ENCODE assay signal across 26 cellular contexts in genomic region chr18:30775629-30776028, GRCh38.
"Had no signal": no experiment of that assay in that cellular context is flagged by ENCODE, and none has a peak within 500 bp of the region (broad histone marks: within the 10 kb centered on the region; RNA-seq: fewer than 3 reads in every experiment).

No MANE protein-coding gene starts in this region.

- H3K27ac Mint-ChIP-seq: dendritic cell treated with granulocyte-macrophage colony-stimulating factor and Interleukin-4, amounts not matched to agents 40 ng/mL and 50 ng/mL, for 4 days; naive thymus-derived CD4-positive, alpha-beta T cell; nephron; stimulated activated memory B cell treated with anti-CD40 and anti-IgM and Interleukin-4, amounts not matched to agents 10 μg/mL and 1 μg/mL and 100 μg/mL, for 72 hours; type B pancreatic cell had no signal

- H3K4me3 Mint-ChIP-seq: dendritic cell treated with granulocyte-macrophage colony-stimulating factor and Interleukin-4, amounts not matched to agents 40 ng/mL and 50 ng/mL, for 4 days; naive thymus-derived CD4-positive, alpha-beta T cell; nephron; stimulated activated memory B cell treated with anti-CD40 and anti-IgM and Interleukin-4, amounts not matched to agents 10 μg/mL and 1 μg/mL and 100 μg/mL, for 72 hours; type B pancreatic cell had no signal

- H3K4me1 ChIP-seq: colonic mucosa, esophagus muscularis mucosa, foreskin keratinocyte, gastroesophageal sphincter, heart left ventricle, prostate gland, right atrium auricular region, sigmoid colon, testis, tibial artery had no signal

- H3K4me3 ChIP-seq: colonic mucosa, esophagus muscularis mucosa, gastroesophageal sphincter, heart left ventricle, hepatocyte, prostate gland, right atrium auricular region, sigmoid colon, testis, tibial artery had no signal

- H3K79me2 ChIP-seq: hepatocyte had no signal

- H3K36me3 Mint-ChIP-seq: naive thymus-derived CD4-positive, alpha-beta T cell; stimulated activated memory B cell treated with anti-CD40 and anti-IgM and Interleukin-4, amounts not matched to agents 10 μg/mL and 1 μg/mL and 100 μg/mL, for 72 hours; type B pancreatic cell had no signal

- H3K9me3 Mint-ChIP-seq: type B pancreatic cell had no signal

- H3K27me3 Mint-ChIP-seq: dendritic cell treated with granulocyte-macrophage colony-stimulating factor and Interleukin-4, amounts not matched to agents 40 ng/mL and 50 ng/mL, for 4 days; naive thymus-derived CD4-positive, alpha-beta T cell; stimulated activated memory B cell treated with anti-CD40 and anti-IgM and Interleukin-4, amounts not matched to agents 10 μg/mL and 1 μg/mL and 100 μg/mL, for 72 hours; type B pancreatic cell had no signal

- H2AFZ ChIP-seq: hepatocyte had no signal

- H3K4me2 ChIP-seq: hepatocyte had no signal

- H3K36me3 ChIP-seq: colonic mucosa, esophagus muscularis mucosa, gastroesophageal sphincter, heart left ventricle, prostate gland, right atrium auricular region, sigmoid colon, tibial artery had no signal

- H3K27me3 ChIP-seq: colonic mucosa, esophagus muscularis mucosa, foreskin keratinocyte, gastroesophageal sphincter, heart left ventricle, hepatocyte, right atrium auricular region, sigmoid colon, testis, tibial artery had no signal

- H3K9me3 ChIP-seq: colonic mucosa, prostate gland, sigmoid colon, testis, tibial artery had no signal

- ATAC-seq: foreskin keratinocyte; gastroesophageal sphincter; heart left ventricle; left lobe of liver; naive thymus-derived CD4-positive, alpha-beta T cell; stimulated activated memory B cell treated with anti-CD40 and anti-IgM and Interleukin-4, amounts not matched to agents 10 μg/mL and 1 μg/mL and 100 μg/mL, for 72 hours; stimulated activated naive CD8-positive, alpha-beta T cell treated with anti-CD3 and anti-CD28 coated beads, Interleukin-15, Interleukin-2, amounts not matched to agents 100 U/mL and 50 U/mL, for 24 hours had no signal

- H3K27ac ChIP-seq: colonic mucosa, esophagus muscularis mucosa, foreskin keratinocyte, gastroesophageal sphincter, heart left ventricle, hepatocyte, prostate gland, right atrium auricular region, sigmoid colon, testis, tibial artery had no signal

- H3K4me1 Mint-ChIP-seq: naive thymus-derived CD4-positive, alpha-beta T cell; nephron; stimulated activated memory B cell treated with anti-CD40 and anti-IgM and Interleukin-4, amounts not matched to agents 10 μg/mL and 1 μg/mL and 100 μg/mL, for 72 hours had no signal

- DNase-seq: colonic mucosa; effector CD8-positive, alpha-beta T cell; foreskin keratinocyte; heart left ventricle; kidney; mesenchymal stem cell; midbrain; naive thymus-derived CD4-positive, alpha-beta T cell; nucleus accumbens; sigmoid colon; stimulated activated CD4-positive, alpha-beta T cell treated with anti-CD3 and anti-CD28 coated beads, Interleukin-2, amount 100 ng/mL, for 24 hours; stimulated activated CD4-positive, alpha-beta T cell treated with anti-CD3 and anti-CD28 coated beads, Interleukin-4, amount 100 ng/mL, for 24 hours; stimulated activated naive CD8-positive, alpha-beta T cell treated with anti-CD3 and anti-CD28 coated beads, Interleukin-15, Interleukin-2, amounts not matched to agents 100 U/mL and 50 U/mL, for 24 hours; substantia nigra; testis; tibial artery had no signal
